In genomic region chr17:76843068-76843467, GRCh38 we compare ENCODE assay signal across 1 cellular context. TPM values are rescaled to one million over a fixed set of nuclear protein-coding genes. Genes with fewer than 3 reads are reported as not detected.
"Had no signal": no experiment of that assay in that cellular context is flagged by ENCODE, and none has a peak within 500 bp of the region (broad histone marks: within the 10 kb centered on the region; RNA-seq: fewer than 3 reads in every experiment).

No MANE protein-coding gene starts in this region.

RNA-seq across cellular contexts. Expression of gene MGAT5B, which starts 25.1 kb away (rescaled TPM):
- polyA plus RNA-seq: IgD-negative memory B cell had no signal
